18 cellular contexts compared by ENCODE assay signal in the genomic region with DNA sequence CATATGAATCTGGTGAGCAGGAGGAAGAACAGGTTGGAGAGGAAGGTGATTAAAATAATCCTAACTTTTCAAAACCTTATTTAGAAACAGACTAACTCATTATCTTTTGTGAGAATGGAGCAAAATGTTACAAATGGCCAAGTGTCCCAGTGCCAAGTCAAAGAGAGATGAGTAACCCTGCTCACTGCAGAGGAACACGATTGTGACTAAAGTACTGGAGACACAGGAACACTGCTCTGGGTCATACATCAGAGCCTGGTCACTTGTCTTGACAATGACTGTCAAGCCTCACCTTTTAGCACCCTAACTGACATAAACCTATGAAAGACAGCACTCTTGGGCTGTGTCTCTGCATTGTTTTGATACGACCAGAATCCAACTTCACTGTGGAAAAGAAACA.
DNase-seq lines count a peak whose midpoint lies in the region; ATAC-seq, FAIRE-seq and TF ChIP-seq lines count a peak whose summit lies in the region.
"Had no signal": no experiment of that assay in that cellular context is flagged by ENCODE, and none has a peak within 500 bp of the region (broad histone marks: within the 10 kb centered on the region; RNA-seq: fewer than 3 reads in every experiment).

No MANE protein-coding gene starts in this region.

- H3K4me2 ChIP-seq in PC-3 (ENCODE audit: low read length): no peak overlapping the region
- H3K4me2 ChIP-seq: BLaER1 treated with 17β-estradiol and CSF1 and Interleukin-3, amounts not matched to agents 10 nM and 100 nM; GM23338 had no signal

- 0 out of 2 replicates have a peak, but pooled peaks cover 5% of the 10 kb centered on the region for H3K79me2 ChIP-seq in PC-3 (ENCODE audit: low read length)

- ATAC-seq in CD8-positive, alpha-beta T cell: no peak
- ATAC-seq in PC-3: peak; percentile 59
- ATAC-seq in esophagus mucosa: peak; percentile 93
- peak; percentile 47 to 76 (median 68) for ATAC-seq in pancreas
- no peak for ATAC-seq in GM21529 (IDR thresholded peaks at IDR 0.05; ENCODE audit: unreplicated experiment)
- ATAC-seq: GM12878, GM23338 had no signal

- WGBS in pancreas, 2 donors: 36 to 37% methylated on average over 2 of the region's 2 CpGs

- peaks cover 31% of the 10 kb centered on the region for H3K36me3 Mint-ChIP-seq in CD8-positive, alpha-beta T cell

- no peak overlapping the region for H2AFZ ChIP-seq in PC-3 (ENCODE audit: low read length)
- H2AFZ ChIP-seq: GM23338 had no signal

- no peaks in the 10 kb centered on the region for H3K9me3 ChIP-seq in CD8-positive, alpha-beta T cell (ENCODE audit: low read length)
- H3K9me3 ChIP-seq in PC-3 (ENCODE audit: low read length): no peaks in the 10 kb centered on the region
- H3K9me3 ChIP-seq in pancreas: no peaks in the 10 kb centered on the region
- H3K9me3 ChIP-seq: BLaER1 treated with 17β-estradiol and CSF1 and Interleukin-3, amounts not matched to agents 10 nM and 100 nM had no signal

- CTCF ChIA-PET in CD8-positive, alpha-beta T cell (lab: Charles Lee): no interaction called here
- CTCF ChIA-PET in PC-3 (lab: Charles Lee): no interaction called here

- H3K4me3 Mint-ChIP-seq in CD8-positive, alpha-beta T cell: no peak overlapping the region
- H3K4me3 Mint-ChIP-seq: GM23338 had no signal

- no peak for DNase-seq in CD8-positive, alpha-beta T cell
- DNase-seq in PC-3: peak; percentile 67
- DNase-seq in pancreas: peak in 1 of 6 donors; percentile 20
- DNase-seq in stimulated activated CD4-positive, alpha-beta T cell treated with anti-CD3 and anti-CD28 coated beads, Interleukin-2, amount 100 ng/mL, for 48 hours: no peak
- DNase-seq in NCI-H1417 treated with DMSO at 0.1 percent for 48 hours (lab: John Stamatoyannopoulos, UW): no peak
- DNase-seq: Calu3, KG1, NCI-H1092, NCI-H187, NCI-H446 treated with DMSO at 0.1 percent for 48 hours, NCI-H774 had no signal

- peaks cover 27% of the 10 kb centered on the region for H3K4me1 ChIP-seq in CD8-positive, alpha-beta T cell (ENCODE audit: insufficient read depth, low read length)
- H3K4me1 ChIP-seq in PC-3 (ENCODE audit: insufficient read depth, low read length) (peaks cover 35% of the 10 kb centered on the region), pancreas (peaks cover 14 to 31% (median 19%) of the 10 kb centered on the region in 3 donors)

- H3K4me1 Mint-ChIP-seq in CD8-positive, alpha-beta T cell (ENCODE audit: low read depth): peaks cover 55% of the 10 kb centered on the region

- H3K27me3 Mint-ChIP-seq in CD8-positive, alpha-beta T cell (ENCODE audit: low read depth): no peaks in the 10 kb centered on the region

- no peak overlapping the region for H3K4me3 ChIP-seq in CD8-positive, alpha-beta T cell (ENCODE audit: low read depth, low read length)
- H3K4me3 ChIP-seq in PC-3 (ENCODE audit: low read length) (no peak overlapping the region), pancreas (no peak overlapping the region)
- H3K4me3 ChIP-seq: BLaER1 treated with 17β-estradiol and CSF1 and Interleukin-3, amounts not matched to agents 10 nM and 100 nM; GM12878; GM23338; SK-N-MC had no signal

- H3F3A ChIP-seq in PC-3 (ENCODE audit: low read length, unreplicated experiment): no peaks in the 10 kb centered on the region

- no peaks in the 10 kb centered on the region for H3K9me2 ChIP-seq in PC-3 (replicated peaks; ENCODE audit: low read length)

- intact Hi-C loops in CD8-positive, alpha-beta T cell (cut with DNase I, micrococcal nuclease): no loop called here
- intact Hi-C loops in PC-3 (cut with micrococcal nuclease): no loop called here
- intact Hi-C loops in pancreas (cut with DNase I): no loop called here

- no peak overlapping the region for H3K9ac ChIP-seq in PC-3 (ENCODE audit: low read length)
- H3K9ac ChIP-seq: BLaER1 treated with 17β-estradiol and CSF1 and Interleukin-3, amounts not matched to agents 10 nM and 100 nM had no signal

- H3K27me3 ChIP-seq in CD8-positive, alpha-beta T cell (ENCODE audit: insufficient read depth, low read length): no peaks in the 10 kb centered on the region
- no peaks in the 10 kb centered on the region for H3K27me3 ChIP-seq in PC-3 (ENCODE audit: low read length)
- H3K27me3 ChIP-seq in pancreas: no peaks in the 10 kb centered on the region
- H3K27me3 ChIP-seq: BLaER1 treated with 17β-estradiol and CSF1 and Interleukin-3, amounts not matched to agents 10 nM and 100 nM had no signal

- H3K27ac ChIP-seq in CD8-positive, alpha-beta T cell (ENCODE audit: low read depth, low read length): no peak overlapping the region
- H3K27ac ChIP-seq in PC-3 (ENCODE audit: low read length): peak overlapping the region; percentile 8; the same call in 1 of the 2 replicates
- peak overlapping the region in 1 of 4 donors; percentile 13 for H3K27ac ChIP-seq in pancreas
- H3K27ac ChIP-seq: BLaER1 treated with 17β-estradiol and CSF1 and Interleukin-3, amounts not matched to agents 10 nM and 100 nM; HL-60; SK-N-MC had no signal

- FAIRE-seq in pancreas (lab: Jason Lieb, UNC): no peak
- FAIRE-seq: GM12878 had no signal

- H3K27ac Mint-ChIP-seq in CD8-positive, alpha-beta T cell: peak overlapping the region; percentile 14
- H3K27ac Mint-ChIP-seq: GM23338 had no signal

- H4K20me1 ChIP-seq in PC-3 (ENCODE audit: low read length): no peaks in the 10 kb centered on the region

- no peaks in the 10 kb centered on the region for H3K36me3 ChIP-seq in CD8-positive, alpha-beta T cell (ENCODE audit: insufficient read depth, low read length)
- H3K36me3 ChIP-seq in PC-3 (ENCODE audit: low read depth, low read length) (no peaks in the 10 kb centered on the region), pancreas (no peaks in the 10 kb centered on the region)

- no peak for TF ChIP-seq CTCF in CD8-positive, alpha-beta T cell (IDR thresholded peaks at IDR 0.05)
- TF ChIP-seq CTCF in PC-3 (conservative IDR thresholded peaks at IDR 0.05; ENCODE audit: low read depth, low read length) (no peak), pancreas (IDR thresholded peaks at IDR 0.05) (no peak)

- BruUV-seq in PC-3 (replicated peaks; lab: Mats Ljungman, UMichigan): no TSS peak

- H3K9me3 Mint-ChIP-seq in CD8-positive, alpha-beta T cell: no peaks in the 10 kb centered on the region
- H3K9me3 Mint-ChIP-seq: GM23338 had no signal

- POLR2A ChIA-PET in CD8-positive, alpha-beta T cell (lab: Charles Lee): no interaction called here
- POLR2A ChIA-PET in PC-3 (lab: Charles Lee; ENCODE audit: unreplicated experiment): no interaction called here

Comparison
In these comparisons a context has a peak if more than half of its experiments do, and no peak if none do; other contexts are left out.
1. ATAC-seq: peak in PC-3 (single experiment), esophagus mucosa (single experiment) and pancreas (4 of 4); none in CD8-positive, alpha-beta T cell (single experiment) and GM21529 (single experiment).